Comparison of ENCODE assay signal across 8 cellular contexts in the genomic region with DNA sequence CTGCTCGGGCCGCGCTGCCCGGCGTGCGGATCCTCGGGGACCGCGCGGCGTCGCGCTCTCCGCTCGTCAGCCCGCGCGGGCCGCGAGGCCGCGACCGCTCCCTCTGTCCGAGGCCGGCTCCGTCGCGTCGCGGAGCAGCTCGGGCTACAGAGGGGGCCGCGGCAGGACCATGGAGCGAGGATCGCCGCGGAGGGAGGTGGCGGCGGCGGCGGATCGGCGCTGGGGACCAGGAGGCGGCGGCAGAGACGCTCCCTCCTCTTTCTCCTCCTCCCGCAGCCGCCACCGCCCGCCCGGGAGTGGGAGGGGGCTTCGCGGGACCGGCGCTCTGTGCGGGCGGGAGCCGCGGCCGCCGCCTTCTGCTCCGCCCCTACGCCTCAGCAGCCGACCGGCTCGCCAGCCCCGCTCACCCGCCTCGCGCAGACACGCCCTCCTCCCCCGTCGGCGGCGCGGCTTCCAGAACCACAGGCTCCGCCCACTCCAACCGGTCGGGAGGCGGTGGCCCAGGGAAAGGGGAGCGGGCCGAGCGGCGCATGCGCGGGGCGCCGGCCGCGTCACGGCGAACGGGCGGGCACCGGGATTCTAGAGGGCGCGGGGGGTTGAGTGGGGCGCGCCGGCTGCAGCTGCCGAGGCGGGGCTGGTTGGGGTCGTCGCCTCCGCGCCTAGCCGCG. TPM values are rescaled to one million over a fixed set of nuclear protein-coding genes. Genes with fewer than 3 reads are reported as not detected.
DNase-seq lines count a peak whose midpoint lies in the region; ATAC-seq and TF ChIP-seq lines count a peak whose summit lies in the region.

A gene with protein sequence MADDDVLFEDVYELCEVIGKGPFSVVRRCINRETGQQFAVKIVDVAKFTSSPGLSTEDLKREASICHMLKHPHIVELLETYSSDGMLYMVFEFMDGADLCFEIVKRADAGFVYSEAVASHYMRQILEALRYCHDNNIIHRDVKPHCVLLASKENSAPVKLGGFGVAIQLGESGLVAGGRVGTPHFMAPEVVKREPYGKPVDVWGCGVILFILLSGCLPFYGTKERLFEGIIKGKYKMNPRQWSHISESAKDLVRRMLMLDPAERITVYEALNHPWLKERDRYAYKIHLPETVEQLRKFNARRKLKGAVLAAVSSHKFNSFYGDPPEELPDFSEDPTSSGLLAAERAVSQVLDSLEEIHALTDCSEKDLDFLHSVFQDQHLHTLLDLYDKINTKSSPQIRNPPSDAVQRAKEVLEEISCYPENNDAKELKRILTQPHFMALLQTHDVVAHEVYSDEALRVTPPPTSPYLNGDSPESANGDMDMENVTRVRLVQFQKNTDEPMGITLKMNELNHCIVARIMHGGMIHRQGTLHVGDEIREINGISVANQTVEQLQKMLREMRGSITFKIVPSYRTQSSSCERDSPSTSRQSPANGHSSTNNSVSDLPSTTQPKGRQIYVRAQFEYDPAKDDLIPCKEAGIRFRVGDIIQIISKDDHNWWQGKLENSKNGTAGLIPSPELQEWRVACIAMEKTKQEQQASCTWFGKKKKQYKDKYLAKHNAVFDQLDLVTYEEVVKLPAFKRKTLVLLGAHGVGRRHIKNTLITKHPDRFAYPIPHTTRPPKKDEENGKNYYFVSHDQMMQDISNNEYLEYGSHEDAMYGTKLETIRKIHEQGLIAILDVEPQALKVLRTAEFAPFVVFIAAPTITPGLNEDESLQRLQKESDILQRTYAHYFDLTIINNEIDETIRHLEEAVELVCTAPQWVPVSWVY (minus strand): TSS at position 298 of the 668 bp plus-strand sequence. CDS start 566 bp downstream, outside the sequence.

- peak within 1 kb of the TSS; percentile 74 for H2AFZ ChIP-seq in neuron (ENCODE audit: low read depth, low read length)

- TF ChIP-seq CTCF in HFF-Myc (IDR thresholded peaks at IDR 0.05; ENCODE audit: low read depth, low read length, missing control alignments) (no peak), foreskin keratinocyte (conservative IDR thresholded peaks at IDR 0.05) (peak; percentile 28)

- DNase-seq in GM03348 (ENCODE audit: low spot score) (peak; percentile 96), HFF-Myc (ENCODE audit: extremely low read depth, low read depth) (no peak), MV-4-11 (lab: John Stamatoyannopoulos, UW) (peak; percentile 66), SJCRH30 (peak; percentile 87 to 88), foreskin keratinocyte (peak; percentile 53 to 68)
- peak; percentile 72 for DNase-seq in activated gamma-delta T cell treated with anti-CD3 and anti-CD28 coated beads, Interleukin-2, amount 50 U/mL, for 16 hours (ENCODE audit: low read depth)

- H3K4me3 ChIP-seq in HFF-Myc (replicated peaks; ENCODE audit: low read depth, low read length) (peak within 1 kb of the TSS; percentile 68), SJCRH30 (peak within 1 kb of the TSS; percentile 73), neuron (ENCODE audit: low read length) (peak within 1 kb of the TSS; percentile 97), stomach smooth muscle (ENCODE audit: low read length in 2 of 2) (peak within 1 kb of the TSS; percentile 76 to 78)

- peak; percentile 88 for ATAC-seq in foreskin keratinocyte

- H3K9me3 ChIP-seq in SJCRH30 (replicated peaks) (no peaks in the 10 kb centered on the region), neuron (ENCODE audit: low read length) (no peaks in the 10 kb centered on the region), stomach smooth muscle (ENCODE audit: control insufficient read depth in 2 of 2, low read length in 2 of 2) (no peaks in the 10 kb centered on the region)

- peak within 1 kb of the TSS; percentile 64 to 74 for H3K9ac ChIP-seq in stomach smooth muscle (ENCODE audit: low read length in 2 of 2)

- H3K27me3 ChIP-seq in SJCRH30, result no peaks in the 10 kb centered on the region
- no peaks in the 10 kb centered on the region for H3K27me3 ChIP-seq in foreskin keratinocyte
- no peaks in the 10 kb centered on the region for H3K27me3 ChIP-seq in neuron (ENCODE audit: insufficient read depth, low read length)
- H3K27me3 ChIP-seq in stomach smooth muscle (ENCODE audit: control insufficient read depth in 1 of 2, insufficient read depth in 2 of 2, low read length in 2 of 2), result peaks cover 0 to 4% of the 10 kb centered on the region in 2 donors

- H3K4me1 ChIP-seq in SJCRH30 (no peaks in the 10 kb centered on the region), foreskin keratinocyte (peaks cover 4% of the 10 kb centered on the region), neuron (ENCODE audit: insufficient read depth, low read length) (peaks cover 3% of the 10 kb centered on the region), stomach smooth muscle (ENCODE audit: control insufficient read depth, insufficient read depth, low read length) (no peaks in the 10 kb centered on the region)

- H3K36me3 ChIP-seq in SJCRH30 (no peaks in the 10 kb centered on the region), neuron (ENCODE audit: insufficient read depth, low read length) (no peaks in the 10 kb centered on the region), stomach smooth muscle (ENCODE audit: control insufficient read depth in 2 of 2, insufficient read depth in 2 of 2, low read length in 2 of 2) (no peaks in the 10 kb centered on the region)

- H3K27ac ChIP-seq in SJCRH30 (peak within 1 kb of the TSS; percentile 94), foreskin keratinocyte (peak within 1 kb of the TSS; percentile 52), stomach smooth muscle (ENCODE audit: low read length) (peak within 1 kb of the TSS; percentile 74)

RNA-seq across cellular contexts. Expression of the gene that starts here (rescaled TPM):
- total RNA-seq in SJCRH30 (2014; rRNA removed; shearing (Covaris generic)), result 37.8 and 43.0 TPM in 2 replicates
- total RNA-seq in foreskin keratinocyte, result 23.2 and 23.4 TPM in 2 replicates
- 7.3 and 7.8 TPM in 2 replicates for polyA plus RNA-seq in foreskin keratinocyte
